ENCODE assay signal across 12 cellular contexts in the genomic region with DNA sequence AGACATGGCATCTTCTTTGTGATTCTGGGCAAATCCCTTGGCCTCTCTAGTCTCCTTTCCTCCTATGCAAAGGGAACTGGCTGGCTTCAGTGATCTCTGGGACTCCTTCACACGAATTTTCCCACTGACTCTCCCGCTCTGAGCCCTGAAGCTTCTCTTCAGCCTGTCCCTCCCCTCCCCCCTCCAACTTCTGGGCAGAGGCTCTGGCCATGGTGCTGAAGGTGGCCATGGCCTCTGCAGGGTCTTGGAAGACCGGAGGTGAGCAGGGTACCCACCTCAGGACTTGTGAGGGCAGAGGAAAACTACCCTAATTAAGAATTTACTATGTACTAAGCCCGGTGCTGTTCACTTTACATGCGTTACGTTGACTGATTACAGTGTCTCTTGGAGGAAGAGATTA. TPM values are rescaled to one million over a fixed set of nuclear protein-coding genes. Genes with fewer than 3 reads are reported as not detected.
A peak's percentile ranks its signal among the peaks of the same experiment; 100 is the strongest.
DNase-seq lines count a peak whose midpoint lies in the region; ATAC-seq and TF ChIP-seq lines count a peak whose summit lies in the region.
"Had no signal": no experiment of that assay in that cellular context is flagged by ENCODE, and none has a peak within 500 bp of the region (broad histone marks: within the 10 kb centered on the region; RNA-seq: fewer than 3 reads in every experiment).

No MANE protein-coding gene starts in this region.

- CTCF ChIA-PET in activated CD4-positive, alpha-beta T cell treated with anti-CD3 and anti-CD28 coated beads for 36 hours (lab: Charles Lee) = no interaction called here

- H3K27ac ChIP-seq in SJCRH30 = no peak overlapping the region

- no peak for TF ChIP-seq CTCF in fibroblast of pulmonary artery (IDR thresholded peaks at IDR 0.05; ENCODE audit: low read length, missing control alignments)

- no peak overlapping the region for H3K4me3 ChIP-seq in SJCRH30
- no peak overlapping the region for H3K4me3 ChIP-seq in fibroblast of pulmonary artery (replicated peaks; ENCODE audit: low read depth, low read length)

- intact Hi-C loops in activated CD4-positive, alpha-beta T cell treated with anti-CD3 and anti-CD28 coated beads for 36 hours (cut with DNase I, micrococcal nuclease) = no loop called here

- H3K4me1 ChIP-seq in SJCRH30 = peaks cover 12% of the 10 kb centered on the region; the same call in 1 of the 2 replicates

- H3K27me3 ChIP-seq in SJCRH30 = no peaks in the 10 kb centered on the region

- H3K9me3 ChIP-seq in SJCRH30 (replicated peaks) = no peaks in the 10 kb centered on the region

- POLR2A ChIA-PET in activated CD4-positive, alpha-beta T cell treated with anti-CD3 and anti-CD28 coated beads for 36 hours (lab: Charles Lee) = no interaction called here

- no peak overlapping the region for H3K27ac Mint-ChIP-seq in activated CD4-positive, alpha-beta T cell treated with anti-CD3 and anti-CD28 coated beads for 36 hours
- H3K27ac Mint-ChIP-seq: immature natural killer cell had no signal

- peak; percentile 16 for DNase-seq in activated CD4-positive, alpha-beta T cell treated with anti-CD3 and anti-CD28 coated beads for 36 hours
- DNase-seq in activated CD4-positive, alpha-beta T cell treated with anti-CD3 and anti-CD28 coated beads, Interleukin-2, amount 50 U/mL, for 4 hours = no peak
- DNase-seq in SJCRH30 = peak; percentile 54 to 77
- peak; percentile 39 for DNase-seq in fibroblast of pulmonary artery (ENCODE audit: low read depth)
- peak; percentile 74 for DNase-seq in retina
- DNase-seq in activated T-cell treated with anti-CD3 and anti-CD28 coated beads, Interleukin-2, amount 50 U/mL, for 1 hour = no peak
- no peak for DNase-seq in NCI-H524 treated with DMSO at 0.1 percent for 48 hours (lab: John Stamatoyannopoulos, UW)
- no peak for DNase-seq in SW480 (ENCODE audit: low spot score)
- DNase-seq: activated CD8-positive, alpha-beta memory T cell treated with anti-CD3 and anti-CD28 coated beads for 24 hours; immature natural killer cell; stimulated activated CD4-positive, alpha-beta T cell treated with anti-CD3 and anti-CD28 coated beads, Interleukin-2, amount 100 ng/mL, for 24 hours; stimulated activated naive CD4-positive, alpha-beta T cell had no signal

- no peaks in the 10 kb centered on the region for H3K9me3 Mint-ChIP-seq in activated CD4-positive, alpha-beta T cell treated with anti-CD3 and anti-CD28 coated beads for 36 hours (ENCODE audit: low read depth)
- H3K9me3 Mint-ChIP-seq: immature natural killer cell had no signal

- peaks cover 10% of the 10 kb centered on the region for H3K27me3 Mint-ChIP-seq in activated CD4-positive, alpha-beta T cell treated with anti-CD3 and anti-CD28 coated beads for 36 hours

- no peaks in the 10 kb centered on the region for H3K36me3 ChIP-seq in SJCRH30

- H3K36me3 Mint-ChIP-seq in activated CD4-positive, alpha-beta T cell treated with anti-CD3 and anti-CD28 coated beads for 36 hours (ENCODE audit: low read depth) = no peaks in the 10 kb centered on the region
- H3K36me3 Mint-ChIP-seq: immature natural killer cell had no signal

- no peaks in the 10 kb centered on the region for H3K4me1 Mint-ChIP-seq in activated CD4-positive, alpha-beta T cell treated with anti-CD3 and anti-CD28 coated beads for 36 hours
- H3K4me1 Mint-ChIP-seq: immature natural killer cell had no signal

- ATAC-seq in activated CD4-positive, alpha-beta T cell treated with anti-CD3 and anti-CD28 coated beads for 36 hours = no peak

- no peak overlapping the region for H3K4me3 Mint-ChIP-seq in activated CD4-positive, alpha-beta T cell treated with anti-CD3 and anti-CD28 coated beads for 36 hours
- H3K4me3 Mint-ChIP-seq: immature natural killer cell had no signal

RNA-seq across cellular contexts. Expression of gene POU3F1, which starts 29.4 kb away (rescaled TPM):
- under 1 TPM; 0.11 to 0.26 TPM for total RNA-seq in activated CD4-positive, alpha-beta T cell treated with anti-CD3 and anti-CD28 coated beads for 36 hours
- 1.6 and 1.7 TPM in 2 replicates for total RNA-seq in SJCRH30 (2014; rRNA removed; shearing (Covaris generic))

Comparison
In these comparisons a context has a peak if more than half of its experiments do, and no peak if none do; other contexts are left out.
1. DNase-seq: peak in activated CD4-positive, alpha-beta T cell treated with anti-CD3 and anti-CD28 coated beads for 36 hours (single experiment), SJCRH30 (2 of 2), fibroblast of pulmonary artery (single experiment) and retina (single experiment); none in activated CD4-positive, alpha-beta T cell treated with anti-CD3 and anti-CD28 coated beads, Interleukin-2, amount 50 U/mL, for 4 hours (0 of 2), activated T-cell treated with anti-CD3 and anti-CD28 coated beads, Interleukin-2, amount 50 U/mL, for 1 hour (single experiment), NCI-H524 treated with DMSO at 0.1 percent for 48 hours (single experiment) and SW480 (single experiment).